In genomic region chr9:86354882-86355399, GRCh38 we compare ENCODE assay signal across 8 cellular contexts. TPM values are rescaled to one million over a fixed set of nuclear protein-coding genes. Genes with fewer than 3 reads are reported as not detected.
DNase-seq lines count a peak whose midpoint lies in the region; ATAC-seq and TF ChIP-seq lines count a peak whose summit lies in the region.

No MANE protein-coding gene starts in this region.

- intact Hi-C loops in activated CD4-positive, alpha-beta T cell treated with anti-CD3 and anti-CD28 coated beads for 36 hours (cut with DNase I, micrococcal nuclease) = loop anchor here (1.0 to 10.0 kb wide), 13 partner anchors 50 to 1950 kb away; partner anchors contain the start of genes ISCA1 (in 2 of the 2), NAA35 (in 2 of the 2), AGTPBP1 (in 1 of the 2) and GAS1 (in 1 of the 2)
- intact Hi-C loops in ovary (cut with DNase I) = no loop called here

- peak in 1 of 3 donors; percentile 37 for TF ChIP-seq CTCF in ovary (IDR thresholded peaks at IDR 0.05)

- CTCF ChIA-PET in activated CD4-positive, alpha-beta T cell treated with anti-CD3 and anti-CD28 coated beads for 36 hours (lab: Charles Lee) = interaction anchor here (0.6 kb wide), 1 partner anchor 1031 kb away, joined by 3 read pairs; no protein-coding TSS in a partner anchor

- H3K27ac ChIP-seq in ovary = peak overlapping the region; percentile 80 to 90

- H3K27ac Mint-ChIP-seq in activated CD4-positive, alpha-beta T cell treated with anti-CD3 and anti-CD28 coated beads for 36 hours = peak overlapping the region; percentile 76

- TF ChIP-seq EP300 in ovary (IDR thresholded peaks at IDR 0.05) = no peak

- peak overlapping the region; percentile 86 for H3K4me3 ChIP-seq in ovary

- H3K4me1 ChIP-seq in ovary (ENCODE audit: insufficient read depth) = peaks cover 12% of the 10 kb centered on the region

- POLR2A ChIA-PET in activated CD4-positive, alpha-beta T cell treated with anti-CD3 and anti-CD28 coated beads for 36 hours (lab: Charles Lee) = no interaction called here

- no peaks in the 10 kb centered on the region for H3K9me3 ChIP-seq in ovary

- no peak for TF ChIP-seq POLR2A in erythroblast (IDR thresholded peaks at IDR 0.05; ENCODE audit: low read length)
- no peak for TF ChIP-seq POLR2A in ovary (IDR thresholded peaks at IDR 0.05)

- DNase-seq in activated CD4-positive, alpha-beta T cell treated with anti-CD3 and anti-CD28 coated beads for 36 hours = no peak
- no peak for DNase-seq in activated CD4-positive, alpha-beta T cell treated with anti-CD3 and anti-CD28 coated beads for 4 hours
- DNase-seq in SK-MEL-5 (ENCODE audit: low read depth, low spot score) (peak; percentile 17), erythroblast (lab: John Stamatoyannopoulos, UW) (peak; percentile 34 to 53), ovary (no peak), NCI-H1417 treated with DMSO at 0.1 percent for 48 hours (lab: John Stamatoyannopoulos, UW) (no peak)
- no peak for DNase-seq in stimulated activated CD8-positive, alpha-beta memory T cell treated with anti-CD3 and anti-CD28 coated beads, Interleukin-4, amount 100 ng/mL, for 48 hours
- no peak for DNase-seq in activated effector memory CD4-positive, alpha-beta T cell treated with Interleukin-2 at 50 U/mL for 16 hours

- H3K36me3 ChIP-seq in ovary = no peaks in the 10 kb centered on the region

- no peaks in the 10 kb centered on the region for H3K27me3 Mint-ChIP-seq in activated CD4-positive, alpha-beta T cell treated with anti-CD3 and anti-CD28 coated beads for 36 hours

- peaks cover 24% of the 10 kb centered on the region for H3K36me3 Mint-ChIP-seq in activated CD4-positive, alpha-beta T cell treated with anti-CD3 and anti-CD28 coated beads for 36 hours (ENCODE audit: low read depth)

- peaks cover 23% of the 10 kb centered on the region for H3K4me1 Mint-ChIP-seq in activated CD4-positive, alpha-beta T cell treated with anti-CD3 and anti-CD28 coated beads for 36 hours

- peak overlapping the region; percentile 93 for H3K4me3 Mint-ChIP-seq in activated CD4-positive, alpha-beta T cell treated with anti-CD3 and anti-CD28 coated beads for 36 hours

- 3 to 5% (median 3%) methylated on average over 20 of the region's 20 CpGs for WGBS in ovary, 3 donors

- no peak for ATAC-seq in activated CD4-positive, alpha-beta T cell treated with anti-CD3 and anti-CD28 coated beads for 36 hours

- H3K9me3 Mint-ChIP-seq in activated CD4-positive, alpha-beta T cell treated with anti-CD3 and anti-CD28 coated beads for 36 hours (ENCODE audit: low read depth) = no peaks in the 10 kb centered on the region

- no peaks in the 10 kb centered on the region for H3K27me3 ChIP-seq in ovary

- in situ Hi-C loops in SK-MEL-5 (cut with HindIII; ENCODE audit: low pct_unique_long_range_greater_than_20kb, low sequenced_read_pairs) = no loop called here

RNA-seq across cellular contexts. Expression of gene TUT7, which starts 0.7 kb away (rescaled TPM):
- total RNA-seq in activated CD4-positive, alpha-beta T cell treated with anti-CD3 and anti-CD28 coated beads for 36 hours = 10 to 100 TPM; 31.5 to 39.2 TPM
- total RNA-seq in SK-MEL-5 (2014; rRNA removed; shearing (Covaris generic)) = 24.5 and 25.5 TPM in 2 replicates
- polyA plus RNA-seq in SK-MEL-5 (2015; cell fraction: cytosol; rRNA removed) = 13.6 and 16.2 TPM in 2 replicates
- 16.5 and 29.3 TPM in 2 replicates for polyA plus RNA-seq in SK-MEL-5 (2015; cell fraction: nucleus; rRNA removed)
- total RNA-seq in ovary = 10 to 100 TPM; 16.1 to 30.0 (median 18.5) TPM
- polyA plus RNA-seq in ovary = 10 to 100 TPM; 10.5 to 16.2 TPM

Comparison
In these comparisons a context has a peak if more than half of its experiments do, and no peak if none do; other contexts are left out.
1. DNase-seq: peak in SK-MEL-5 (single experiment) and erythroblast (2 of 2); none in activated CD4-positive, alpha-beta T cell treated with anti-CD3 and anti-CD28 coated beads for 36 hours (single experiment), activated CD4-positive, alpha-beta T cell treated with anti-CD3 and anti-CD28 coated beads for 4 hours (0 of 2), ovary (0 of 5), NCI-H1417 treated with DMSO at 0.1 percent for 48 hours (single experiment), stimulated activated CD8-positive, alpha-beta memory T cell treated with anti-CD3 and anti-CD28 coated beads, Interleukin-4, amount 100 ng/mL, for 48 hours (single experiment) and activated effector memory CD4-positive, alpha-beta T cell treated with Interleukin-2 at 50 U/mL for 16 hours (single experiment).
2. intact Hi-C loops: an anchor here in activated CD4-positive, alpha-beta T cell treated with anti-CD3 and anti-CD28 coated beads for 36 hours (1.0 to 10.0 kb wide); none called in ovary.